In genomic region chr10:108911814-108912541, GRCh38 we compare ENCODE assay signal across 8 cellular contexts.
DNase-seq lines count a peak whose midpoint lies in the region; ATAC-seq and TF ChIP-seq lines count a peak whose summit lies in the region.

No MANE protein-coding gene starts in this region.

- in situ Hi-C loops in astrocyte of the spinal cord (cut with HindIII; ENCODE audit: low sequenced_read_pairs): no loop called here

- no peaks in the 10 kb centered on the region for H3F3A ChIP-seq in smooth muscle cell (ENCODE audit: low read depth)

- peaks cover 16% of the 10 kb centered on the region for H3K27me3 ChIP-seq in smooth muscle cell (ENCODE audit: low read depth)

- H3K4me3 ChIP-seq in astrocyte of the spinal cord (ENCODE audit: low read depth, low read length): peak overlapping the region; percentile 58
- H3K4me3 ChIP-seq in smooth muscle cell: peak overlapping the region; percentile 61

- H3K27ac ChIP-seq in smooth muscle cell (ENCODE audit: low read depth): no peak overlapping the region

- H3K9me3 ChIP-seq in smooth muscle cell (replicated peaks; ENCODE audit: low read depth): no peaks in the 10 kb centered on the region

- ATAC-seq in HG03354 (IDR thresholded peaks at IDR 0.05; ENCODE audit: poor library complexity, severe bottlenecking, unreplicated experiment): peak; percentile 70

- no peaks in the 10 kb centered on the region for H3K36me3 ChIP-seq in smooth muscle cell (ENCODE audit: low read depth)

- H3K79me2 ChIP-seq in smooth muscle cell (ENCODE audit: low read depth): no peaks in the 10 kb centered on the region

- H3K4me1 ChIP-seq in smooth muscle cell (ENCODE audit: low read depth): peaks cover 3% of the 10 kb centered on the region

- H3K4me2 ChIP-seq in smooth muscle cell: peak overlapping the region; percentile 88

- DNase-seq in NCI-H748 (lab: John Stamatoyannopoulos, UW; ENCODE audit: unreplicated experiment) (peak; percentile 25), NCI-H748 treated with DMSO at 0.1 percent for 48 hours (lab: John Stamatoyannopoulos, UW) (no peak), astrocyte of the spinal cord (ENCODE audit: low read depth, low spot score) (peak; percentile 59), inferior parietal cortex (ENCODE audit: extremely low spot score) (peak; percentile 42), smooth muscle cell (lab: John Stamatoyannopoulos, UW; ENCODE audit: unreplicated experiment) (no peak), NCI-H2196 (lab: John Stamatoyannopoulos, UW; ENCODE audit: unreplicated experiment) (no peak)
- no peak for DNase-seq in activated naive CD4-positive, alpha-beta T cell treated with Interleukin-2 at 50 U/mL for 16 hours

- 1% methylated on average over 37 of the region's 47 CpGs for WGBS in smooth muscle cell (ENCODE audit: low lambda C conversion rate)

- H2AFZ ChIP-seq in smooth muscle cell (ENCODE audit: low read depth): peak overlapping the region; percentile 92

- H4K20me1 ChIP-seq in smooth muscle cell (ENCODE audit: low read depth): no peaks in the 10 kb centered on the region

- H3K9ac ChIP-seq in smooth muscle cell (ENCODE audit: low read depth): no peak overlapping the region

- TF ChIP-seq CTCF in astrocyte of the spinal cord (IDR thresholded peaks at IDR 0.05; ENCODE audit: low read depth, low read length) (peak; percentile 76), smooth muscle cell (IDR thresholded peaks at IDR 0.05; ENCODE audit: borderline replicate concordance, insufficient read depth, poor library complexity, severe bottlenecking) (peak; percentile 53)

Comparison
In these comparisons a context has a peak if more than half of its experiments do, and no peak if none do; other contexts are left out.
1. DNase-seq: peak in NCI-H748 (single experiment), astrocyte of the spinal cord (single experiment) and inferior parietal cortex (single experiment); none in NCI-H748 treated with DMSO at 0.1 percent for 48 hours (single experiment), smooth muscle cell (single experiment), activated naive CD4-positive, alpha-beta T cell treated with Interleukin-2 at 50 U/mL for 16 hours (single experiment) and NCI-H2196 (single experiment).